In the genomic region with DNA sequence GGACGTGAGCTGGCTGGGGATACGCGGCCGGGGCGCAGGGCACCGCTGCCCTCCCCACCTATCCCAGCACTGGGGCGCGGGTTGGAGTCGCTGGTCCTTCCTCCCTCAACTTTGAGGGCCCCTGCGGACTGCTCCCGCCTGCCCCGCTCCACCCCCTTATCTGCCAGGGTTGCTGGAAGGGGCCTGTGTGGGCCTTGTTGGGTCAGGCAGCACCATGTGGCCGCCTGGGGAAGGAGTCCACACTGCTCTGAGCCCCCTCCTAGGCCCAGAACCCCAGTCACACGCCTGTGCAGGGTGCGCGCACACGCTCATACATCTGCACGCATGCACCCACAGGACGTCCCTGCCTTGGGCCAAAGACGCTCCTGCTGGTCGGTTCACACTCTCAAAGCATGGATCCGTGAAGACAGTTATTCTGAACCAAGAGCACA, we compare ENCODE assay signal across 8 cellular contexts.
A peak's percentile ranks its signal among the peaks of the same experiment; 100 is the strongest.
DNase-seq lines count a peak whose midpoint lies in the region; ATAC-seq and TF ChIP-seq lines count a peak whose summit lies in the region.

No MANE protein-coding gene starts in this region.

- no peak for TF ChIP-seq CTCF in HFF-Myc (IDR thresholded peaks at IDR 0.05; ENCODE audit: low read depth, low read length, missing control alignments)

- H3K36me3 ChIP-seq in iPS-15b (ENCODE audit: control insufficient read depth, insufficient read depth, low read length), result no peaks in the 10 kb centered on the region

- H3K27me3 Mint-ChIP-seq in activated naive CD8-positive, alpha-beta T cell treated with anti-CD3 and anti-CD28 coated beads, Interleukin-2, amount 50 U/mL, for 24 hours, result peaks cover 46% of the 10 kb centered on the region

- DNase-seq in HFF-Myc (ENCODE audit: extremely low read depth, low read depth) (no peak), NCI-H2081 treated with DMSO at 0.1 percent for 48 hours (lab: John Stamatoyannopoulos, UW) (no peak), kidney tubule cell (ENCODE audit: low spot score) (no peak)
- no peak for DNase-seq in activated naive CD8-positive, alpha-beta T cell treated with anti-CD3 and anti-CD28 coated beads, Interleukin-2, amount 50 U/mL, for 24 hours
- DNase-seq in stimulated activated effector memory CD8-positive, alpha-beta T cell treated with anti-CD3 and anti-CD28 coated beads, Interleukin-12 subunit alpha, Interleukin-12 subunit beta, amount 100 ng/mL, for 72 hours (ENCODE audit: low spot score in 2 of 2), result no peak
- no peak for DNase-seq in stimulated activated CD4-positive, alpha-beta T cell treated with anti-CD3 and anti-CD28 coated beads, Interleukin-4, amount 100 ng/mL, for 4 hours

- H3K9ac ChIP-seq in iPS-15b (ENCODE audit: low read depth, low read length), result no peak overlapping the region

- peak; percentile 8 for ATAC-seq in activated naive CD8-positive, alpha-beta T cell treated with anti-CD3 and anti-CD28 coated beads, Interleukin-2, amount 50 U/mL, for 24 hours
- ATAC-seq in stimulated activated effector memory CD8-positive, alpha-beta T cell treated with anti-CD3 and anti-CD28 coated beads, Interleukin-12 subunit alpha, Interleukin-12 subunit beta, amount 100 ng/mL, for 72 hours, result no peak
- ATAC-seq in HG03097 (IDR thresholded peaks at IDR 0.05; ENCODE audit: low FRiP score, unreplicated experiment), result no peak

- peak overlapping the region; percentile 51 for H3K4me3 Mint-ChIP-seq in activated naive CD8-positive, alpha-beta T cell treated with anti-CD3 and anti-CD28 coated beads, Interleukin-2, amount 50 U/mL, for 24 hours
- peak overlapping the region; percentile 28 for H3K4me3 Mint-ChIP-seq in stimulated activated effector memory CD8-positive, alpha-beta T cell treated with anti-CD3 and anti-CD28 coated beads, Interleukin-12 subunit alpha, Interleukin-12 subunit beta, amount 100 ng/mL, for 72 hours

- H3K36me3 Mint-ChIP-seq in activated naive CD8-positive, alpha-beta T cell treated with anti-CD3 and anti-CD28 coated beads, Interleukin-2, amount 50 U/mL, for 24 hours (ENCODE audit: low read depth), result no peaks in the 10 kb centered on the region
- H3K36me3 Mint-ChIP-seq in stimulated activated effector memory CD8-positive, alpha-beta T cell treated with anti-CD3 and anti-CD28 coated beads, Interleukin-12 subunit alpha, Interleukin-12 subunit beta, amount 100 ng/mL, for 72 hours, result no peaks in the 10 kb centered on the region

- no peak overlapping the region for H3K27ac Mint-ChIP-seq in activated naive CD8-positive, alpha-beta T cell treated with anti-CD3 and anti-CD28 coated beads, Interleukin-2, amount 50 U/mL, for 24 hours
- H3K27ac Mint-ChIP-seq in stimulated activated effector memory CD8-positive, alpha-beta T cell treated with anti-CD3 and anti-CD28 coated beads, Interleukin-12 subunit alpha, Interleukin-12 subunit beta, amount 100 ng/mL, for 72 hours, result no peak overlapping the region

- no peaks in the 10 kb centered on the region for H3K9me3 Mint-ChIP-seq in activated naive CD8-positive, alpha-beta T cell treated with anti-CD3 and anti-CD28 coated beads, Interleukin-2, amount 50 U/mL, for 24 hours
- no peaks in the 10 kb centered on the region for H3K9me3 Mint-ChIP-seq in stimulated activated effector memory CD8-positive, alpha-beta T cell treated with anti-CD3 and anti-CD28 coated beads, Interleukin-12 subunit alpha, Interleukin-12 subunit beta, amount 100 ng/mL, for 72 hours

- H3K9me3 ChIP-seq in iPS-15b (ENCODE audit: control insufficient read depth, insufficient read depth, low read length), result no peaks in the 10 kb centered on the region

- H3K27me3 ChIP-seq in iPS-15b (ENCODE audit: control insufficient read depth, insufficient read depth, low read length), result peaks cover 28% of the 10 kb centered on the region

- H3K4me3 ChIP-seq in HFF-Myc (replicated peaks; ENCODE audit: low read depth, low read length) (peak overlapping the region; percentile 79), iPS-15b (ENCODE audit: low read depth, low read length) (peak overlapping the region; percentile 58)

- H3K4me1 ChIP-seq in iPS-15b (ENCODE audit: control insufficient read depth, insufficient read depth, low read length), result peaks cover 7% of the 10 kb centered on the region

- peaks cover 4% of the 10 kb centered on the region for H3K4me1 Mint-ChIP-seq in activated naive CD8-positive, alpha-beta T cell treated with anti-CD3 and anti-CD28 coated beads, Interleukin-2, amount 50 U/mL, for 24 hours
- H3K4me1 Mint-ChIP-seq in stimulated activated effector memory CD8-positive, alpha-beta T cell treated with anti-CD3 and anti-CD28 coated beads, Interleukin-12 subunit alpha, Interleukin-12 subunit beta, amount 100 ng/mL, for 72 hours, result no peaks in the 10 kb centered on the region
